ENCODE assay signal across 8 cellular contexts in the genomic region with DNA sequence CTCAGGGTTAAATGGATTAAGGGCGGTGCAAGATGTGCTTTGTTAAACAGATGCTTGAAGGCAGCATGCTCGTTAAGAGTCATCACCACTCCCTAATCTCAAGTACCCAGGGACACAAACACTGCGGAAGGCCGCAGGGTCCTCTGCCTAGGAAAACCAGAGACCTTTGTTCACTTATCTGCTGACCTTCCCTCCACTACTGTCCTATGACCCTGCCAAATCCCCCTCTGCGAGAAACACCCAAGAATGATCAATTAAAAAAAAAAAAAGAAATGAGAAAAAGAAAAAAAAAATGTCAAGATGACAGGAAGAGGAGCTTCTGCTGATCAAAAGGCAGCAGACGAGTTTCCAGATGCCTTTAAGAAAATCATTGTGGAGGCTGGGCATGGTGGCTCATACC. TPM values are rescaled to one million over a fixed set of nuclear protein-coding genes. Genes with fewer than 3 reads are reported as not detected.
"Had no signal": no experiment of that assay in that cellular context is flagged by ENCODE, and none has a peak within 500 bp of the region (broad histone marks: within the 10 kb centered on the region; RNA-seq: fewer than 3 reads in every experiment).

No MANE protein-coding gene starts in this region.

RNA-seq across cellular contexts. Expression of gene PRF1, which starts 29.2 kb away (rescaled TPM):
- total RNA-seq: hepatocyte, kidney epithelial cell, lung microvascular endothelial cell, mammary epithelial cell, myocyte had no signal
- polyA plus RNA-seq: hepatocyte, keratinocyte had no signal

RNA-seq across cellular contexts. Expression of gene ADAMTS14, which starts 40.6 kb away (rescaled TPM):
- total RNA-seq: lung microvascular endothelial cell, mononuclear cell had no signal
- polyA plus RNA-seq: naive thymus-derived CD4-positive, alpha-beta T cell had no signal
